In the genomic region with DNA sequence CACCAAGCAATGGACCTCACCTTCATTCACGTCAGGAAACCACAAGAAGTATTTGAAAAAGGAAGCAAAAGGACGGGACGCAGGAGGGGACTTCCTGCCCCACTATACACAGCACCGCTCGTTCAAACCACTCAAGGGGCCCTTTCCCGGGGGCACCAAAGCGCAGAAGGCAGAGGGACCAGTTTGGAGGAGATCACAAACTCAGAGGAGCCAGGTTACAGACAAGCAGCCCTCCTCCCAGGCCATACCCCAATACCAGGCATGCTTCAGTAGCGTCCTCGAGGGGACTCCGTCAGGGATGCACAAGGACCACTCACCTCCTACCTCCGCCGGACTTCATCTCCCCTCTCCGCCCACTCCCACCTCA, we compare ENCODE assay signal across 1 cellular context.
TF ChIP-seq lines count a peak whose summit lies in the region.

No MANE protein-coding gene starts in this region.

TF ChIP-seq in A549, 52 proteins besides CTCF, POLR2A, EP300 and RAD21 (continued from another document):
- TF ChIP-seq, protein P1, sequence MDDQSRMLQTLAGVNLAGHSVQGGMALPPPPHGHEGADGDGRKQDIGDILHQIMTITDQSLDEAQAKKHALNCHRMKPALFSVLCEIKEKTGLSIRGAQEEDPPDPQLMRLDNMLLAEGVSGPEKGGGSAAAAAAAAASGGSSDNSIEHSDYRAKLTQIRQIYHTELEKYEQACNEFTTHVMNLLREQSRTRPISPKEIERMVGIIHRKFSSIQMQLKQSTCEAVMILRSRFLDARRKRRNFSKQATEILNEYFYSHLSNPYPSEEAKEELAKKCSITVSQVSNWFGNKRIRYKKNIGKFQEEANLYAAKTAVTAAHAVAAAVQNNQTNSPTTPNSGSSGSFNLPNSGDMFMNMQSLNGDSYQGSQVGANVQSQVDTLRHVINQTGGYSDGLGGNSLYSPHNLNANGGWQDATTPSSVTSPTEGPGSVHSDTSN (IDR thresholded peaks at IDR 0.05), result no peak
- TF ChIP-seq ZSCAN20 (CRISPR knock-in tag; IDR thresholded peaks at IDR 0.05), result no peak
- no peak for TF ChIP-seq FOSL2 (IDR thresholded peaks at IDR 0.05)
- no peak for TF ChIP-seq FOSL2 (CRISPR knock-in tag; IDR thresholded peaks at IDR 0.05)
